In the genomic region with DNA sequence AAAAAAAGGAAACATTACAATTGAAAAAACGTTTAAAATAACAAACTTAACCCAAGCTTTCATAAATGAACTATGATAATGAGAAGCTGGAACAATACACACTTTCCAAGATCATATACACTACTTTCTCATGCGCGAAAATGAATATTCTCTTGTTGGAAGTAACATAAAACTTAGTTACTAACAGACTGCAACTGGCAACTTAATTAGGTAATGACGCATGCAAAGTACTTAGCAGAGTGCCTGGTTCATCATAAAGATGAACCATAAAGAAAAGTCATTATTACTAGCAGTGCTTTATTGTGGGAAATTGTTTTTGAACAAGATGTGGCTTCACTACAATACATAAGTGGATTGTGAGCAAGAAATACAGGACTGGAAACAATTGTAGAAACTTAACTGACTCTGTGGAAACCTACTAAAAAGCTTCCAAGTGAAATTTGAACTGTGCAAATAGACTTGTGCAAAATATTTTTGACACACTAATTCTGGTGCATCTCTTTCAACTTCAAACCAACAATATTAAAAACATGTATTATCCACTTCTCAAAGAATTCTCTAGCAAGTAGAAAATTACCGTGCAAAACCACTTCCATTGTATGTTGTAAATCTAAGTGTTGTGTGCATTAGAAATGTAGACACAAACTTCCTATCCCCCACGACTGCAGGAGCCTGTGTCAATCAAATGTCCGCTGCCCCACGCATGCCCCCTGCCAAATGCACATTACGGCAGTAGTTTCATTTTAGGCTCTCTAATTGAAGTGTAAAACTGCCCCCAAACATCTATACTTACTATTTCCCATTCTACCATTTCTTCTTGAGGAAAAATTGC, we compare ENCODE assay signal across 9 cellular contexts. TPM values are rescaled to one million over a fixed set of nuclear protein-coding genes. Genes with fewer than 3 reads are reported as not detected.
A peak's percentile ranks its signal among the peaks of the same experiment; 100 is the strongest.
DNase-seq lines count a peak whose midpoint lies in the region; ATAC-seq and TF ChIP-seq lines count a peak whose summit lies in the region.
"Had no signal": no experiment of that assay in that cellular context is flagged by ENCODE, and none has a peak within 500 bp of the region (broad histone marks: within the 10 kb centered on the region; RNA-seq: fewer than 3 reads in every experiment).

No MANE protein-coding gene starts in this region.

- DNase-seq in breast epithelium (ENCODE audit: low spot score in 2 of 2) (no peak), lower lobe of right lung (no peak), suprapubic skin (ENCODE audit: low spot score in 2 of 2) (no peak), NOMO-1 treated with dmso at 0.1 percent for 144 hours (lab: John Stamatoyannopoulos, UW; ENCODE audit: unreplicated experiment) (no peak)
- no peak for DNase-seq in activated CD4-positive, CD25-positive, alpha-beta regulatory T cell treated with anti-CD3 and anti-CD28 coated beads, Interleukin-2, amount 50 U/mL, for 72 hours
- no peak for DNase-seq in activated naive CD4-positive, alpha-beta T cell treated with anti-CD3 and anti-CD28 coated beads, Interleukin-2, amount 50 U/mL, for 72 hours (ENCODE audit: low spot score in 2 of 2)

- H3K4me1 ChIP-seq in HUES64 (ENCODE audit: insufficient read depth, low read length) = peaks cover 22% of the 10 kb centered on the region; the same call in 1 of the 2 replicates
- no peaks in the 10 kb centered on the region for H3K4me1 ChIP-seq in breast epithelium
- H3K4me1 ChIP-seq in lower lobe of right lung = peaks cover 10% of the 10 kb centered on the region
- H3K4me1 ChIP-seq in suprapubic skin = peaks cover 37% of the 10 kb centered on the region
- H3K4me1 ChIP-seq: HAP-1 had no signal

- 61% methylated on average over 7 of the region's 9 CpGs for WGBS in HUES64
- 15% methylated on average over 9 of the region's 9 CpGs for WGBS in suprapubic skin

- H3K9me3 ChIP-seq in HUES64 (ENCODE audit: insufficient read depth, low read depth, low read length) (no peaks in the 10 kb centered on the region), breast epithelium (no peaks in the 10 kb centered on the region), lower lobe of right lung (no peaks in the 10 kb centered on the region), suprapubic skin (no peaks in the 10 kb centered on the region)
- H3K9me3 ChIP-seq: HAP-1 had no signal

- H3K27me3 ChIP-seq in HUES64 (ENCODE audit: insufficient read depth, low read length) = peaks cover 57% of the 10 kb centered on the region
- no peaks in the 10 kb centered on the region for H3K27me3 ChIP-seq in breast epithelium
- peaks cover 9% of the 10 kb centered on the region for H3K27me3 ChIP-seq in lower lobe of right lung (ENCODE audit: low read depth)
- H3K27me3 ChIP-seq in suprapubic skin = peaks cover 20% of the 10 kb centered on the region

- TF ChIP-seq CTCF in breast epithelium (IDR thresholded peaks at IDR 0.05) (no peak), lower lobe of right lung (IDR thresholded peaks at IDR 0.05) (no peak), suprapubic skin (IDR thresholded peaks at IDR 0.05) (no peak)

- H3K36me3 ChIP-seq in HUES64 (ENCODE audit: insufficient read depth, low read length) = no peaks in the 10 kb centered on the region
- H3K36me3 ChIP-seq in breast epithelium = no peaks in the 10 kb centered on the region
- H3K36me3 ChIP-seq in lower lobe of right lung = no peaks in the 10 kb centered on the region
- no peaks in the 10 kb centered on the region for H3K36me3 ChIP-seq in suprapubic skin
- H3K36me3 ChIP-seq: HAP-1 had no signal

- no peak for TF ChIP-seq EP300 in suprapubic skin (IDR thresholded peaks at IDR 0.05)

- intact Hi-C loops in breast epithelium (cut with DNase I; ENCODE audit: low total_unique reads) (no loop called here), lower lobe of right lung (cut with DNase I) (no loop called here)

- H3K9me3 Mint-ChIP-seq in activated naive CD4-positive, alpha-beta T cell treated with anti-CD3 and anti-CD28 coated beads, Interleukin-2, amount 50 U/mL, for 72 hours = no peaks in the 10 kb centered on the region

- H3K9ac ChIP-seq in HUES64 (ENCODE audit: low read depth, low read length) = no peak overlapping the region

- H3K4me3 ChIP-seq in HUES64 (ENCODE audit: low read length) = peak overlapping the region; percentile 85; the same call in 1 of the 2 replicates
- peak overlapping the region; percentile 80 to 98 (median 89) for H3K4me3 ChIP-seq in breast epithelium
- H3K4me3 ChIP-seq in lower lobe of right lung = peak overlapping the region; percentile 74
- H3K4me3 ChIP-seq in suprapubic skin = peak overlapping the region; percentile 84
- H3K4me3 ChIP-seq: HAP-1 had no signal

- TF ChIP-seq POLR2A in breast epithelium (IDR thresholded peaks at IDR 0.05) (no peak), suprapubic skin (IDR thresholded peaks at IDR 0.05) (no peak)

- ATAC-seq in lower lobe of right lung (no peak), HG02678 (IDR thresholded peaks at IDR 0.05; ENCODE audit: unreplicated experiment) (no peak)
- ATAC-seq in activated naive CD4-positive, alpha-beta T cell treated with anti-CD3 and anti-CD28 coated beads, Interleukin-2, amount 50 U/mL, for 72 hours = no peak

- H3K36me3 Mint-ChIP-seq in activated naive CD4-positive, alpha-beta T cell treated with anti-CD3 and anti-CD28 coated beads, Interleukin-2, amount 50 U/mL, for 72 hours = peaks cover 0 to 13% of the 10 kb centered on the region in 2 donors

- H3K27ac Mint-ChIP-seq in activated naive CD4-positive, alpha-beta T cell treated with anti-CD3 and anti-CD28 coated beads, Interleukin-2, amount 50 U/mL, for 72 hours = no peak overlapping the region

- H3K27ac ChIP-seq in HUES64 (ENCODE audit: low read depth, low read length) = no peak overlapping the region
- peak overlapping the region; percentile 94 to 97 for H3K27ac ChIP-seq in breast epithelium
- peak overlapping the region; percentile 93 for H3K27ac ChIP-seq in lower lobe of right lung
- H3K27ac ChIP-seq in suprapubic skin = peak overlapping the region; percentile 92

RNA-seq across cellular contexts. Expression of a gene that starts 2.0 kb away (rescaled TPM):
- polyA plus RNA-seq in HUES64 (2013, experiment 1 of 2) = 4.6 TPM
- 6.7 TPM for polyA plus RNA-seq in HUES64 (2013, experiment 2 of 2)
- total RNA-seq in breast epithelium (10 to 100 TPM; 49.1 to 88.0 (median 70.8) TPM), lower lobe of right lung (63.8 TPM), suprapubic skin (10 to 100 TPM; 23.4 to 38.3 (median 28.6) TPM)
- under 1 TPM in 1 of 2 donors, not detected in 1; 0.16 TPM for total RNA-seq in activated naive CD4-positive, alpha-beta T cell treated with anti-CD3 and anti-CD28 coated beads, Interleukin-2, amount 50 U/mL, for 72 hours

Comparison
In these comparisons a context has a peak if more than half of its experiments do, and no peak if none do; other contexts are left out.
1. RNA of a gene that starts 2.0 kb away (total RNA-seq): 49.1 to 88.0 TPM in breast epithelium, 63.8 TPM in lower lobe of right lung (single experiment) and 23.4 to 38.3 TPM in suprapubic skin; 0.16 TPM in activated naive CD4-positive, alpha-beta T cell treated with anti-CD3 and anti-CD28 coated beads, Interleukin-2, amount 50 U/mL, for 72 hours; every median in the first group is over 10 times any median in the second.
2. Peak in every context shown above with its lines, with median percentiles within 50 percentile points of each other: H3K4me3 ChIP-seq.